ENCODE assay signal across 13 cellular contexts in genomic region chr6:45538636-45539035, GRCh38.
DNase-seq lines count a peak whose midpoint lies in the region; ATAC-seq and TF ChIP-seq lines count a peak whose summit lies in the region.
"Had no signal": no experiment of that assay in that cellular context is flagged by ENCODE, and none has a peak within 500 bp of the region (broad histone marks: within the 10 kb centered on the region; RNA-seq: fewer than 3 reads in every experiment).

No MANE protein-coding gene starts in this region.

- no peaks in the 10 kb centered on the region for H3K9me3 ChIP-seq in IMR-90 (ENCODE audit: control insufficient read depth, insufficient read depth, low read length)
- H3K9me3 ChIP-seq in sigmoid colon: no peaks in the 10 kb centered on the region
- no peaks in the 10 kb centered on the region for H3K9me3 ChIP-seq in esophagus muscularis mucosa
- H3K9me3 ChIP-seq: colonic mucosa, thoracic aorta had no signal

- ATAC-seq in IMR-90 (ENCODE audit: low read depth) (no peak), HG03045 (IDR thresholded peaks at IDR 0.05; ENCODE audit: unreplicated experiment) (no peak)

- TF ChIP-seq CTCF in IMR-90 (conservative IDR thresholded peaks at IDR 0.05; ENCODE audit: low read depth, low read length): no peak
- no peak for TF ChIP-seq CTCF in sigmoid colon (IDR thresholded peaks at IDR 0.05)
- TF ChIP-seq CTCF in esophagus muscularis mucosa (IDR thresholded peaks at IDR 0.05): no peak

- no TSS peak for BruUV-seq in IMR-90 (replicated peaks; lab: Mats Ljungman, UMichigan)

- no peak overlapping the region for H2BK120ac ChIP-seq in IMR-90 (ENCODE audit: low read depth, low read length)

- H2AK5ac ChIP-seq in IMR-90 (ENCODE audit: low read depth, low read length): no peak overlapping the region; the same call in 1 of the 2 replicates

- no peaks in the 10 kb centered on the region for H4K20me1 ChIP-seq in IMR-90 (ENCODE audit: insufficient read depth, low read length)

- H3K9ac ChIP-seq in IMR-90 (ENCODE audit: low read depth, low read length): no peak overlapping the region

- no peak overlapping the region for H4K91ac ChIP-seq in IMR-90 (ENCODE audit: insufficient read depth, low read depth, low read length)

- POLR2A ChIA-PET in IMR-90 (lab: Charles Lee; ENCODE audit: unreplicated experiment): no interaction called here

- no peak overlapping the region for H2AFZ ChIP-seq in IMR-90 (replicated peaks; ENCODE audit: low read length, poor library complexity)

- H3K36me3 ChIP-seq in IMR-90 (ENCODE audit: control insufficient read depth, insufficient read depth, low read length): no peaks in the 10 kb centered on the region
- no peaks in the 10 kb centered on the region for H3K36me3 ChIP-seq in sigmoid colon
- no peaks in the 10 kb centered on the region for H3K36me3 ChIP-seq in esophagus muscularis mucosa
- H3K36me3 ChIP-seq: colonic mucosa, thoracic aorta had no signal

- H3K4ac ChIP-seq in IMR-90 (ENCODE audit: low read depth, low read length): peak overlapping the region; percentile 31; the same call in 1 of the 2 replicates

- H2AK9ac ChIP-seq in IMR-90 (replicated peaks; ENCODE audit: low read depth, low read length, poor library complexity): no peak overlapping the region

- no peak for TF ChIP-seq RAD21 in IMR-90 (IDR thresholded peaks at IDR 0.05; ENCODE audit: low read length)

- H3K27ac ChIP-seq in IMR-90 (ENCODE audit: insufficient read depth, low read length): no peak overlapping the region
- H3K27ac ChIP-seq in sigmoid colon: no peak overlapping the region
- H3K27ac ChIP-seq in esophagus muscularis mucosa (replicated peaks in 1 of 4): no peak overlapping the region
- H3K27ac ChIP-seq: colonic mucosa, thoracic aorta had no signal

- H3K23ac ChIP-seq in IMR-90 (ENCODE audit: low read depth, low read length): peak overlapping the region; percentile 29; the same call in 1 of the 2 replicates

- CTCF ChIA-PET in IMR-90 (lab: Yijun Ruan, JAX): no interaction called here

- no peak for TF ChIP-seq EP300 in sigmoid colon (IDR thresholded peaks at IDR 0.05)
- no peak for TF ChIP-seq EP300 in esophagus muscularis mucosa (IDR thresholded peaks at IDR 0.05)

- H3K4me3 ChIP-seq in IMR-90 (ENCODE audit: insufficient read depth, low read depth, low read length): no peak overlapping the region
- H3K4me3 ChIP-seq in sigmoid colon: no peak overlapping the region
- H3K4me3 ChIP-seq in esophagus muscularis mucosa: no peak overlapping the region
- H3K4me3 ChIP-seq: colonic mucosa, thoracic aorta had no signal

- H2BK20ac ChIP-seq in IMR-90 (ENCODE audit: low read depth, low read length): no peak overlapping the region

- H3K27me3 ChIP-seq in IMR-90 (ENCODE audit: control insufficient read depth, insufficient read depth, low read length) (no peaks in the 10 kb centered on the region), sigmoid colon (no peaks in the 10 kb centered on the region), esophagus muscularis mucosa (peaks cover 0 to 3% (median 0%) of the 10 kb centered on the region in 4 donors)
- H3K27me3 ChIP-seq: colonic mucosa had no signal

- H4K8ac ChIP-seq in IMR-90 (ENCODE audit: low read depth in 2 of 2, low read length in 2 of 2): peak overlapping the region in 1 of 2 experiments; percentile 4; a peak in 1 of 4 replicates

- H2BK5ac ChIP-seq in IMR-90 (ENCODE audit: low read depth, low read length, poor library complexity, severe bottlenecking): no peak overlapping the region

- peaks cover 0 to 6% of the 10 kb centered on the region in 2 experiments; a peak in 1 of 4 replicates for H3K79me1 ChIP-seq in IMR-90 (ENCODE audit: low read depth in 1 of 2, low read length in 2 of 2)

- dilution Hi-C loops in IMR-90 (cut with HindIII; ENCODE audit: low sequenced_read_pairs, unreplicated experiment): no loop called here

- peaks cover 7% of the 10 kb centered on the region for H3K9me1 ChIP-seq in IMR-90 (ENCODE audit: insufficient read depth, low read length)

- DNase-seq in AG20443 (ENCODE audit: low spot score): peak; percentile 30
- no peak for DNase-seq in IMR-90
- peak; percentile 79 for DNase-seq in fibroblast of peridontal ligament (ENCODE audit: extremely low read depth)
- peak; percentile 83 for DNase-seq in sigmoid colon
- no peak for DNase-seq in SW480 (ENCODE audit: low spot score)
- DNase-seq in esophagus muscularis mucosa (ENCODE audit: extremely low spot score): no peak
- DNase-seq in ACHN: no peak
- DNase-seq: C1 segment of cervical spinal cord; colonic mucosa; mammary epithelial cell; stimulated activated CD4-positive, alpha-beta T cell treated with anti-CD3 and anti-CD28 coated beads, Interleukin-12 subunit alpha, Interleukin-12 subunit beta, amount 100 ng/mL, for 4 hours had no signal

- no peak overlapping the region for H3K14ac ChIP-seq in IMR-90 (replicated peaks; ENCODE audit: low read depth, low read length)

- WGBS in IMR-90 (ENCODE audit: extremely low coverage in 2 of 2, insufficient read length in 1 of 2), 2 experiments: no CpG with 5 or more reads among the region's 6 CpGs
- WGBS in sigmoid colon, 2 donors: 80 to 84% methylated on average over 6 of the region's 6 CpGs
- WGBS in esophagus muscularis mucosa: 57% methylated on average over 6 of the region's 6 CpGs

- no peak overlapping the region for H3K18ac ChIP-seq in IMR-90 (ENCODE audit: low read depth, low read length)

- no peak overlapping the region; the same call in 1 of the 2 replicates for H3K4me2 ChIP-seq in IMR-90 (ENCODE audit: low read depth, low read length)

- no peak overlapping the region; the same call in 2 of the 3 replicates for H2BK15ac ChIP-seq in IMR-90 (ENCODE audit: low read depth, low read length)

- intact Hi-C loops in IMR-90 (cut with micrococcal nuclease): no loop called here
- intact Hi-C loops in sigmoid colon (cut with DNase I): no loop called here
- intact Hi-C loops in esophagus muscularis mucosa (cut with DNase I): no loop called here

- no peak overlapping the region for H3K56ac ChIP-seq in IMR-90 (ENCODE audit: extremely low read depth, insufficient read depth, low read length)

- TF ChIP-seq POLR2A in IMR-90 (IDR thresholded peaks at IDR 0.05; ENCODE audit: low read depth, low read length) (no peak), sigmoid colon (IDR thresholded peaks at IDR 0.05) (no peak), esophagus muscularis mucosa (IDR thresholded peaks at IDR 0.05; ENCODE audit: low read depth) (no peak)

- no peak overlapping the region; the same call in 1 of the 2 replicates for H4K5ac ChIP-seq in IMR-90 (ENCODE audit: low read depth, low read length)

- peaks cover 4% of the 10 kb centered on the region; the same call in 1 of the 2 replicates for H3K4me1 ChIP-seq in IMR-90 (ENCODE audit: control insufficient read depth, insufficient read depth, low read length)
- H3K4me1 ChIP-seq in sigmoid colon: peaks cover 0 to 4% (median under 1%) of the 10 kb centered on the region in 4 donors
- H3K4me1 ChIP-seq in esophagus muscularis mucosa: peaks cover 0 to 6% (median 0%) of the 10 kb centered on the region in 4 donors
- H3K4me1 ChIP-seq: colonic mucosa had no signal

- in situ Hi-C loops in IMR-90 (cut with MboI; ENCODE audit: low sequenced_read_pairs): no loop called here
- in situ Hi-C loops in ACHN (cut with HindIII; ENCODE audit: low pct_ligation_motif_present, low pct_unique_long_range_greater_than_20kb, low sequenced_read_pairs): no loop called here

TF ChIP-seq in IMR-90, 13 proteins besides CTCF, POLR2A, EP300 and RAD21:
- no peak for TF ChIP-seq RCOR1 (IDR thresholded peaks at IDR 0.05; ENCODE audit: insufficient replicate concordance, low read length)
- no peak for TF ChIP-seq ELK1 (IDR thresholded peaks at IDR 0.05; ENCODE audit: borderline replicate concordance, low read depth, low read length)
- TF ChIP-seq MXI1 (IDR thresholded peaks at IDR 0.05; ENCODE audit: borderline replicate concordance, low read depth, low read length): no peak
- no peak for TF ChIP-seq CEBPB (IDR thresholded peaks at IDR 0.05; ENCODE audit: low read depth, low read length)
- TF ChIP-seq NFE2L2 (IDR thresholded peaks at IDR 0.05; ENCODE audit: low read depth, low read length): no peak
- TF ChIP-seq CHD1 (IDR thresholded peaks at IDR 0.05; ENCODE audit: low read depth, low read length): no peak
- no peak for TF ChIP-seq BHLHE40 (IDR thresholded peaks at IDR 0.05; ENCODE audit: low read depth, low read length)
- TF ChIP-seq RFX5 (IDR thresholded peaks at IDR 0.05; ENCODE audit: low read depth, low read length): no peak
- TF ChIP-seq SMC3 (IDR thresholded peaks at IDR 0.05; ENCODE audit: low read depth, low read length): no peak
- TF ChIP-seq FOS (IDR thresholded peaks at IDR 0.05; ENCODE audit: low read depth, low read length): no peak
- no peak for TF ChIP-seq MAFK (IDR thresholded peaks at IDR 0.05; ENCODE audit: low read depth, low read length)
- TF ChIP-seq MAZ (IDR thresholded peaks at IDR 0.05; ENCODE audit: borderline replicate concordance, low read depth, low read length): no peak
- no peak for TF ChIP-seq USF2 (IDR thresholded peaks at IDR 0.05; ENCODE audit: low read depth, low read length)
TF ChIP-seq in IMR-90: peak in this region for 0.

Comparison
In these comparisons a context has a peak if more than half of its experiments do, and no peak if none do; other contexts are left out.
1. DNase-seq: peak in AG20443 (single experiment), fibroblast of peridontal ligament (single experiment) and sigmoid colon (single experiment); none in IMR-90 (single experiment), SW480 (single experiment), esophagus muscularis mucosa (single experiment) and ACHN (single experiment).